ENCODE assay signal across 8 cellular contexts in the genomic region with DNA sequence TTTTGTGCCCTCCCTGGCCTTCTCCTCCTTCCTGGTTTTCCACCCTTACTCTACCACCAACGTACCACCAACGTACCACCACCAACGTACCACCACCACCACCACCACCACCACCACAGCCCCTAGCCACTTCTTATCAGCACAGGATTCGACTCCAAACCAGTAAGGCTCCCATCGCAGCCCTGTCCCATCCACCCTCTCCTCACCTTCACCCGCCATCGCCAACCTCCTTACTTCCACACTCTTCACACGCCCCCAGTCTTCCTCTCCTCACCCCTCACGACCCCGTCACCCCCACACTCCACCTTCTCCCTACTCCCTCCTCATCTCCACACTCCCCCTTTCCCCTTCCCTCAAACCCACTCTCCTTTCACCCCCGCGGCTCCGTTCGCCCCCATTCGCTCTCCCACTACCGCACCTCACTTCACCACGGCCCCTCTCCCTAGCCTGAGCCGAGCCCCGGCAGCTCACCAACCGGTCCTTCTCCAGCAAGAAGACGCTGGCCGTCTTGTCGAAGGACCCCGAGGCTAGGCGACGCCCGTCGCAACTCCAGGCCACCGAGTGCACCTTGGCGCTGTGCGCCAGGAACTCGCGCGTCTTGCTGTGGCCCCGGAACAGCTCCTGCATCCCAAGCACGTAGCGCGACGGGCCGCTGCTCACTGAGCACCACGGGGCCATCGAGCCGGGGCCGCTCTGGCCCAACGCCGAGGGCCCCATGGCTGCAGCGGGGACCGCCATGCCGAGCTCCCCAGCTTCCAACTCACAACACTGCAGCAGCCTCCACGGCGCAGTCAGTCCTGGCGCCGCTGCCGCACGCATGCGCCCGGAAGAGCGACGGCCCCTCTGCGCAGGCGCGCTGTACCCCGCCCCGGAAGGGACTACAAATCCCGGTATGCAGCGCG. TPM values are rescaled to one million over a fixed set of nuclear protein-coding genes. Genes with fewer than 3 reads are reported as not detected.
A peak's percentile ranks its signal among the peaks of the same experiment; 100 is the strongest.
DNase-seq lines count a peak whose midpoint lies in the region; ATAC-seq and TF ChIP-seq lines count a peak whose summit lies in the region.
"Not testable (repeated sequence)": the region's sequence is repeated elsewhere in the genome, so short reads cannot be mapped to it uniquely, and the experiment has no call there.

A gene with protein sequence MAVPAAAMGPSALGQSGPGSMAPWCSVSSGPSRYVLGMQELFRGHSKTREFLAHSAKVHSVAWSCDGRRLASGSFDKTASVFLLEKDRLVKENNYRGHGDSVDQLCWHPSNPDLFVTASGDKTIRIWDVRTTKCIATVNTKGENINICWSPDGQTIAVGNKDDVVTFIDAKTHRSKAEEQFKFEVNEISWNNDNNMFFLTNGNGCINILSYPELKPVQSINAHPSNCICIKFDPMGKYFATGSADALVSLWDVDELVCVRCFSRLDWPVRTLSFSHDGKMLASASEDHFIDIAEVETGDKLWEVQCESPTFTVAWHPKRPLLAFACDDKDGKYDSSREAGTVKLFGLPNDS (minus strand): TSS at position 845 of the 902 bp plus-strand sequence. CDS start 107 bp downstream, at position 738.

- not testable (repeated sequence) for H3K4me1 Mint-ChIP-seq in CD4-positive, alpha-beta T cell (ENCODE audit: low read depth); activated naive CD8-positive, alpha-beta T cell treated with anti-CD3 and anti-CD28 coated beads, Interleukin-2, amount 10 ng/mL, durations not matched to agents 7 days and 5 days; natural killer cell

- POLR2A ChIA-PET in CD4-positive, alpha-beta T cell (lab: Charles Lee); activated naive CD8-positive, alpha-beta T cell treated with anti-CD3 and anti-CD28 coated beads, Interleukin-2, amount 10 ng/mL, durations not matched to agents 7 days and 5 days (lab: Charles Lee): not testable (repeated sequence)

- peak; percentile 48 to 82 (median 70) for DNase-seq in CD4-positive, alpha-beta T cell
- peak; percentile 55 to 89 (median 61) for DNase-seq in T-helper 1 cell
- peak; percentile 89 for DNase-seq in activated naive CD8-positive, alpha-beta T cell treated with anti-CD3 and anti-CD28 coated beads, Interleukin-2, amount 10 ng/mL, durations not matched to agents 7 days and 5 days
- peak; percentile 56 for DNase-seq in foreskin melanocyte
- peak; percentile 67 for DNase-seq in natural killer cell
- peak; percentile 39 for DNase-seq in stimulated activated CD8-positive, alpha-beta memory T cell treated with anti-CD3 and anti-CD28 coated beads, Interleukin-15, amount 100 ng/mL, for 24 hours (ENCODE audit: low read depth)

- not testable (repeated sequence) for H3K27me3 ChIP-seq in CD4-positive, alpha-beta T cell (ENCODE audit: control insufficient read depth, insufficient read depth, low read length)

- not testable (repeated sequence) for H3K9me3 ChIP-seq in CD4-positive, alpha-beta T cell (ENCODE audit: control insufficient read depth, low read length)

- TF ChIP-seq CTCF in CD4-positive, alpha-beta T cell (IDR thresholded peaks at IDR 0.05); natural killer cell (IDR thresholded peaks at IDR 0.05): not testable (repeated sequence)

- peak within 1 kb of the TSS; percentile 67 for H3K27ac Mint-ChIP-seq in CD4-positive, alpha-beta T cell
- H3K27ac Mint-ChIP-seq in activated naive CD8-positive, alpha-beta T cell treated with anti-CD3 and anti-CD28 coated beads, Interleukin-2, amount 10 ng/mL, durations not matched to agents 7 days and 5 days: peak within 1 kb of the TSS; percentile 75
- H3K27ac Mint-ChIP-seq in natural killer cell: peak within 1 kb of the TSS in 1 of 2 donors; percentile 80

- intact Hi-C loops in CD4-positive, alpha-beta T cell (cut with DNase I, micrococcal nuclease); natural killer cell (cut with micrococcal nuclease): not testable (repeated sequence)

- not testable (repeated sequence) for H3K27ac ChIP-seq in CD4-positive, alpha-beta T cell (ENCODE audit: low read depth, low read length)

- peak within 1 kb of the TSS; percentile 84 for H3K4me3 Mint-ChIP-seq in CD4-positive, alpha-beta T cell
- peak within 1 kb of the TSS; percentile 85 for H3K4me3 Mint-ChIP-seq in activated naive CD8-positive, alpha-beta T cell treated with anti-CD3 and anti-CD28 coated beads, Interleukin-2, amount 10 ng/mL, durations not matched to agents 7 days and 5 days
- H3K4me3 Mint-ChIP-seq in natural killer cell: peak within 1 kb of the TSS; percentile 88

- not testable (repeated sequence) for H3K9me3 Mint-ChIP-seq in CD4-positive, alpha-beta T cell; activated naive CD8-positive, alpha-beta T cell treated with anti-CD3 and anti-CD28 coated beads, Interleukin-2, amount 10 ng/mL, durations not matched to agents 7 days and 5 days; natural killer cell

- peak; percentile 96 for ATAC-seq in CD4-positive, alpha-beta T cell (ENCODE audit: poor library complexity)
- ATAC-seq in GM21360 (IDR thresholded peaks at IDR 0.05; ENCODE audit: unreplicated experiment) (peak; percentile 96), HG03439 (IDR thresholded peaks at IDR 0.05; ENCODE audit: unreplicated experiment) (peak; percentile 98), natural killer cell (peak; percentile 99 to 100 (median 99))
- ATAC-seq in activated naive CD8-positive, alpha-beta T cell treated with anti-CD3 and anti-CD28 coated beads, Interleukin-2, amount 10 ng/mL, durations not matched to agents 7 days and 5 days (ENCODE audit: low read depth): peak; percentile 100

- H3K27me3 Mint-ChIP-seq in CD4-positive, alpha-beta T cell; activated naive CD8-positive, alpha-beta T cell treated with anti-CD3 and anti-CD28 coated beads, Interleukin-2, amount 10 ng/mL, durations not matched to agents 7 days and 5 days; natural killer cell (ENCODE audit: low read depth in 2 of 2): not testable (repeated sequence)

- CTCF ChIA-PET in CD4-positive, alpha-beta T cell (lab: Charles Lee): not testable (repeated sequence)

- H3K36me3 Mint-ChIP-seq in CD4-positive, alpha-beta T cell (ENCODE audit: low read depth): peaks cover 10% of the 10 kb centered on the region
- not testable (repeated sequence) for H3K36me3 Mint-ChIP-seq in activated naive CD8-positive, alpha-beta T cell treated with anti-CD3 and anti-CD28 coated beads, Interleukin-2, amount 10 ng/mL, durations not matched to agents 7 days and 5 days; natural killer cell

RNA-seq across cellular contexts. Expression of the gene that starts here (rescaled TPM):
- 10 to 100 TPM; 25.5 to 32.0 TPM for total RNA-seq in CD4-positive, alpha-beta T cell
- total RNA-seq in activated naive CD8-positive, alpha-beta T cell treated with anti-CD3 and anti-CD28 coated beads, Interleukin-2, amount 10 ng/mL, durations not matched to agents 7 days and 5 days: 10 to 100 TPM; 49.6 to 54.6 TPM
- 10 to 100 TPM; 14.3 to 21.0 (median 16.9) TPM for total RNA-seq in natural killer cell

Comparison
In these comparisons a context has a peak if more than half of its experiments do, and no peak if none do; other contexts are left out.
1. DNase-seq: peak in every context shown above with its lines; median percentile 89 in activated naive CD8-positive, alpha-beta T cell treated with anti-CD3 and anti-CD28 coated beads, Interleukin-2, amount 10 ng/mL, durations not matched to agents 7 days and 5 days; 70 in CD4-positive, alpha-beta T cell; 67 in natural killer cell; 61 in T-helper 1 cell; 56 in foreskin melanocyte; 39 in stimulated activated CD8-positive, alpha-beta memory T cell treated with anti-CD3 and anti-CD28 coated beads, Interleukin-15, amount 100 ng/mL, for 24 hours.